Comparison of ENCODE assay signal across 16 cellular contexts in genomic region chr16:23131436-23131835, GRCh38. TPM values are rescaled to one million over a fixed set of nuclear protein-coding genes. Genes with fewer than 3 reads are reported as not detected.
DNase-seq lines count a peak whose midpoint lies in the region; ATAC-seq and TF ChIP-seq lines count a peak whose summit lies in the region.
"Had no signal": no experiment of that assay in that cellular context is flagged by ENCODE, and none has a peak within 500 bp of the region (broad histone marks: within the 10 kb centered on the region; RNA-seq: fewer than 3 reads in every experiment).

No MANE protein-coding gene starts in this region.

- H2AK9ac ChIP-seq in IMR-90 (replicated peaks; ENCODE audit: low read depth, low read length, poor library complexity), result no peak overlapping the region

- H4K20me1 ChIP-seq in IMR-90 (ENCODE audit: insufficient read depth, low read length), result peaks cover 46% of the 10 kb centered on the region

- TF ChIP-seq POLR2A in IMR-90 (IDR thresholded peaks at IDR 0.05; ENCODE audit: low read depth, low read length), result no peak

- no peak for TF ChIP-seq RAD21 in IMR-90 (IDR thresholded peaks at IDR 0.05; ENCODE audit: low read length)

- no peak for DNase-seq in IMR-90
- no peak for DNase-seq in ascending aorta (ENCODE audit: low spot score in 2 of 2)
- no peak for DNase-seq in posterior cingulate gyrus
- no peak for DNase-seq in SKM-1 (lab: John Stamatoyannopoulos, UW; ENCODE audit: unreplicated experiment)
- DNase-seq: activated B cell treated with CpG ODN at 0.5 μM for 24 hours; activated CD8-positive, alpha-beta memory T cell treated with anti-CD3 and anti-CD28 coated beads, Interleukin-2, amount 10 ng/mL, durations not matched to agents 7 days and 5 days; activated naive CD4-positive, alpha-beta T cell treated with Interleukin-2 at 50 U/mL for 16 hours; CD4-positive, CD25-positive, alpha-beta regulatory T cell; mammary epithelial cell; NCI-H1092; stimulated activated CD4-positive, alpha-beta T cell treated with anti-CD3 and anti-CD28 coated beads, Interleukin-1b, Interleukin-23, amount 100 ng/mL, for 48 hours had no signal

- H3K4ac ChIP-seq in IMR-90 (ENCODE audit: low read depth, low read length), result no peak overlapping the region

- no peak overlapping the region for H2BK5ac ChIP-seq in IMR-90 (ENCODE audit: low read depth, low read length, poor library complexity, severe bottlenecking)

- peaks cover 3% of the 10 kb centered on the region; the same call in 1 of the 2 replicates for H3K9me1 ChIP-seq in IMR-90 (ENCODE audit: insufficient read depth, low read length)

- BruUV-seq in IMR-90 (replicated peaks; lab: Mats Ljungman, UMichigan), result no TSS peak

- no peak overlapping the region for H4K5ac ChIP-seq in IMR-90 (ENCODE audit: low read depth, low read length)

- H3K23ac ChIP-seq in IMR-90 (ENCODE audit: low read depth, low read length), result no peak overlapping the region

- no peak overlapping the region; the same call in 1 of the 2 replicates for H3K4me2 ChIP-seq in IMR-90 (ENCODE audit: low read depth, low read length)

- no peak overlapping the region for H2BK15ac ChIP-seq in IMR-90 (ENCODE audit: low read depth, low read length)

- no peak overlapping the region for H3K9ac ChIP-seq in IMR-90 (ENCODE audit: low read depth, low read length)
- H3K9ac ChIP-seq in subcutaneous abdominal adipose tissue (ENCODE audit: low read length in 5 of 5), result no peak overlapping the region

- 0 out of 2 replicates have a peak overlapping the region, but pooled peaks have one; percentile 16 for H3K14ac ChIP-seq in IMR-90 (replicated peaks; ENCODE audit: low read depth, low read length)

- H3K27ac ChIP-seq in IMR-90 (ENCODE audit: insufficient read depth, low read length) (no peak overlapping the region), ascending aorta (peak overlapping the region; percentile 80 to 81), mesodermal cell (ENCODE audit: low read depth, low read length, severe bottlenecking) (peak overlapping the region; percentile 84), subcutaneous abdominal adipose tissue (ENCODE audit: low read depth, low read length) (peak overlapping the region; percentile 13)

- H3K27me3 ChIP-seq in IMR-90 (ENCODE audit: control insufficient read depth, insufficient read depth, low read length), result no peaks in the 10 kb centered on the region
- H3K27me3 ChIP-seq in ascending aorta, result no peaks in the 10 kb centered on the region
- no peaks in the 10 kb centered on the region for H3K27me3 ChIP-seq in subcutaneous abdominal adipose tissue (ENCODE audit: control insufficient read depth in 5 of 5, insufficient read depth in 4 of 5, low read length in 5 of 5)

- H3K4me1 ChIP-seq in IMR-90 (ENCODE audit: control insufficient read depth, insufficient read depth, low read length) (peaks cover 13% of the 10 kb centered on the region), ascending aorta (peaks cover 5 to 26% of the 10 kb centered on the region in 2 donors), mesodermal cell (ENCODE audit: control insufficient read depth, insufficient read depth, low read length, poor library complexity, severe bottlenecking) (peaks cover 22% of the 10 kb centered on the region), subcutaneous abdominal adipose tissue (ENCODE audit: control insufficient read depth in 5 of 5, insufficient read depth in 5 of 5, low read length in 5 of 5) (peaks cover 0 to 37% (median 7%) of the 10 kb centered on the region in 5 donors)

- no peak; the same call in 1 of the 2 replicates for ATAC-seq in IMR-90 (ENCODE audit: low read depth)
- no peak for ATAC-seq in GM19463 (IDR thresholded peaks at IDR 0.05; ENCODE audit: unreplicated experiment)
- ATAC-seq: activated CD8-positive, alpha-beta memory T cell treated with anti-CD3 and anti-CD28 coated beads, Interleukin-2, amount 10 ng/mL, durations not matched to agents 7 days and 5 days had no signal

- H3K9me3 ChIP-seq in IMR-90 (ENCODE audit: control insufficient read depth, insufficient read depth, low read length), result no peaks in the 10 kb centered on the region
- H3K9me3 ChIP-seq in ascending aorta, result peaks cover 0 to 3% of the 10 kb centered on the region in 2 donors
- no peaks in the 10 kb centered on the region for H3K9me3 ChIP-seq in mesodermal cell (ENCODE audit: control insufficient read depth, low read length)
- H3K9me3 ChIP-seq in subcutaneous abdominal adipose tissue (ENCODE audit: control insufficient read depth in 5 of 5, low read length in 5 of 5), result no peaks in the 10 kb centered on the region

- H2AFZ ChIP-seq in IMR-90 (replicated peaks; ENCODE audit: low read length, poor library complexity), result no peak overlapping the region

- no peak for TF ChIP-seq CTCF in IMR-90 (conservative IDR thresholded peaks at IDR 0.05; ENCODE audit: low read depth, low read length)
- no peak for TF ChIP-seq CTCF in ascending aorta (IDR thresholded peaks at IDR 0.05)

- no peak overlapping the region for H4K8ac ChIP-seq in IMR-90 (ENCODE audit: low read depth in 2 of 2, low read length in 2 of 2)

- H2BK20ac ChIP-seq in IMR-90 (ENCODE audit: low read depth, low read length), result no peak overlapping the region

- peaks cover 21 to 34% of the 10 kb centered on the region in 2 experiments; a peak in 3 of 4 replicates for H3K79me1 ChIP-seq in IMR-90 (ENCODE audit: low read depth in 1 of 2, low read length in 2 of 2)

- POLR2A ChIA-PET in IMR-90 (lab: Charles Lee; ENCODE audit: unreplicated experiment), result no interaction called here

- intact Hi-C loops in IMR-90 (cut with micrococcal nuclease) (no loop called here), ascending aorta (cut with DNase I) (no loop called here), posterior cingulate gyrus (cut with DNase I) (no loop called here)

- no peak overlapping the region for H2BK120ac ChIP-seq in IMR-90 (ENCODE audit: low read depth, low read length)

- WGBS in IMR-90 (ENCODE audit: extremely low coverage in 2 of 2, insufficient read length in 1 of 2), 2 experiments, result no CpG with 5 or more reads among the region's 1 CpG
- WGBS in mesodermal cell (ENCODE audit: insufficient coverage in 2 of 2), 2 experiments, result no CpG with 5 or more reads among the region's 1 CpG

- H3K18ac ChIP-seq in IMR-90 (ENCODE audit: low read depth, low read length), result no peak overlapping the region

- H3K4me3 ChIP-seq in IMR-90 (ENCODE audit: insufficient read depth, low read depth, low read length), result no peak overlapping the region
- H3K4me3 ChIP-seq in ascending aorta, result peak overlapping the region in 1 of 2 donors; percentile 55
- no peak overlapping the region for H3K4me3 ChIP-seq in mesodermal cell (ENCODE audit: extremely low read depth, insufficient read depth, low read length, poor library complexity, severe bottlenecking)
- H3K4me3 ChIP-seq in subcutaneous abdominal adipose tissue (ENCODE audit: low read depth in 1 of 5, low read length in 5 of 5), result peak overlapping the region in 1 of 5 donors; percentile 2

- no peak overlapping the region for H3K56ac ChIP-seq in IMR-90 (ENCODE audit: extremely low read depth, insufficient read depth, low read length)

- no peak overlapping the region for H2AK5ac ChIP-seq in IMR-90 (ENCODE audit: low read depth, low read length)

- CTCF ChIA-PET in IMR-90 (lab: Yijun Ruan, JAX), result no interaction called here

- dilution Hi-C loops in IMR-90 (cut with HindIII; ENCODE audit: low sequenced_read_pairs, unreplicated experiment), result no loop called here

- H4K91ac ChIP-seq in IMR-90 (ENCODE audit: insufficient read depth, low read depth, low read length), result no peak overlapping the region

- H3K36me3 ChIP-seq in IMR-90 (ENCODE audit: control insufficient read depth, insufficient read depth, low read length) (no peaks in the 10 kb centered on the region), ascending aorta (no peaks in the 10 kb centered on the region), mesodermal cell (ENCODE audit: control insufficient read depth, insufficient read depth, low read length) (no peaks in the 10 kb centered on the region), subcutaneous abdominal adipose tissue (ENCODE audit: control insufficient read depth in 5 of 5, insufficient read depth in 5 of 5, low read length in 5 of 5) (no peaks in the 10 kb centered on the region)

- in situ Hi-C loops in IMR-90 (cut with MboI; ENCODE audit: low sequenced_read_pairs), result no loop called here

TF ChIP-seq in IMR-90, 13 proteins besides CTCF, POLR2A, EP300 and RAD21:
- TF ChIP-seq NFE2L2 (IDR thresholded peaks at IDR 0.05; ENCODE audit: low read depth, low read length), result no peak
- no peak for TF ChIP-seq SMC3 (IDR thresholded peaks at IDR 0.05; ENCODE audit: low read depth, low read length)
- no peak for TF ChIP-seq FOS (IDR thresholded peaks at IDR 0.05; ENCODE audit: low read depth, low read length)

RNA-seq across cellular contexts. Expression of gene USP31, which starts 17.8 kb away (rescaled TPM):
- 3.4 and 3.9 TPM in 2 replicates for total RNA-seq in IMR-90 (2012; rRNA removed)
- polyA plus RNA-seq in IMR-90 (2012; rRNA removed), result 2.9 and 3.1 TPM in 2 replicates
- polyA plus RNA-seq in IMR-90 (2012; cell fraction: cytosol; rRNA removed), result 1.7 and 1.8 TPM in 2 replicates
- 7.7 and 8.4 TPM in 2 replicates for polyA plus RNA-seq in IMR-90 (2012; cell fraction: nucleus; rRNA removed; ENCODE audit: low replicate concordance)
- 6.2 TPM for total RNA-seq in ascending aorta
- polyA plus RNA-seq in mesodermal cell (2013, experiment 1 of 2), result 6.5 TPM
- 6.4 TPM for polyA plus RNA-seq in mesodermal cell (2013, experiment 2 of 2)

RNA-seq across cellular contexts. Expression of gene SCNN1G, which starts 51.1 kb away (rescaled TPM):
- total RNA-seq in IMR-90 (2012; rRNA removed) (not detected in 2 replicates), ascending aorta (not detected)
- polyA plus RNA-seq in IMR-90 (2012; rRNA removed), result not detected in 2 replicates
- polyA plus RNA-seq in IMR-90 (2012; cell fraction: cytosol; rRNA removed), result not detected in 2 replicates
- not detected in 2 replicates for polyA plus RNA-seq in IMR-90 (2012; cell fraction: nucleus; rRNA removed; ENCODE audit: low replicate concordance)
- not detected for polyA plus RNA-seq in mesodermal cell (2013, experiment 1 of 2)
- polyA plus RNA-seq in mesodermal cell (2013, experiment 2 of 2), result not detected
- total RNA-seq: activated B cell treated with CpG ODN at 0.5 μM for 24 hours; activated CD8-positive, alpha-beta memory T cell treated with anti-CD3 and anti-CD28 coated beads, Interleukin-2, amount 10 ng/mL, durations not matched to agents 7 days and 5 days; bronchial epithelial cell; CD4-positive, CD25-positive, alpha-beta regulatory T cell; NCI-H460 had no signal
- polyA plus RNA-seq: CD4-positive, CD25-positive, alpha-beta regulatory T cell had no signal
